8 cellular contexts compared by ENCODE assay signal in genomic region chr1:15835741-15836510, GRCh38. TPM values are rescaled to one million over a fixed set of nuclear protein-coding genes. Genes with fewer than 3 reads are reported as not detected.
DNase-seq lines count a peak whose midpoint lies in the region; ATAC-seq, FAIRE-seq and TF ChIP-seq lines count a peak whose summit lies in the region.

No MANE protein-coding gene starts in this region.

- H3K4me1 ChIP-seq in heart right ventricle (peaks cover 3 to 45% (median 21%) of the 10 kb centered on the region in 9 donors), transverse colon (peaks cover 0 to 22% (median 18%) of the 10 kb centered on the region in 4 donors)

- TF ChIP-seq CTCF in heart right ventricle (IDR thresholded peaks at IDR 0.05) (no peak), transverse colon (IDR thresholded peaks at IDR 0.05) (no peak)

- DNase-seq in GM12891 (ENCODE audit: insufficient read length, low spot score), result peak; percentile 79
- DNase-seq in NCI-H1694 (lab: John Stamatoyannopoulos, UW), result peak; percentile 94
- DNase-seq in T-helper 1 cell, result peak; percentile 98 to 99 (median 99)
- DNase-seq in amniotic stem cell (lab: John Stamatoyannopoulos, UW), result peak; percentile 97
- peak; percentile 100 for DNase-seq in heart right ventricle
- peak; percentile 99 for DNase-seq in pons (ENCODE audit: low spot score)
- peak; percentile 100 for DNase-seq in transverse colon

- H3K27ac ChIP-seq in heart right ventricle (peak overlapping the region; percentile 97 to 100 (median 100)), transverse colon (peak overlapping the region; percentile 98 to 100 (median 99))

- intact Hi-C loops in heart right ventricle (cut with DNase I), result loop anchor here in 7 of 10 donors (1.0 to 10.0 kb wide), 3 partner anchors 11 to 49 kb away; partner anchors contain the start of gene SPEN (in 2 of the 7)
- intact Hi-C loops in transverse colon (cut with DNase I; ENCODE audit: low total_unique reads), result no loop called here

- H3K27me3 ChIP-seq in heart right ventricle (no peaks in the 10 kb centered on the region), transverse colon (no peaks in the 10 kb centered on the region)

- ATAC-seq in HG02852 (IDR thresholded peaks at IDR 0.05; ENCODE audit: unreplicated experiment) (peak; percentile 40), heart right ventricle (peak; percentile 85 to 95 (median 92))

- in situ Hi-C loops in transverse colon (cut with MboI; ENCODE audit: low pct_ligation_motif_present in 1 of 4, low pct_unique_long_range_greater_than_20kb in 1 of 4, low sequenced_read_pairs in 3 of 4), result no loop called here

- peak; percentile 46; the same call in 1 of the 2 replicates for TF ChIP-seq POLR2A in GM12891 (IDR thresholded peaks at IDR 0.05; ENCODE audit: low read depth, low read length)
- peak; percentile 93 for TF ChIP-seq POLR2A in transverse colon (IDR thresholded peaks at IDR 0.05)

- FAIRE-seq in GM12891 (lab: Jason Lieb, UNC), result peak; percentile 99

- H3K4me3 ChIP-seq in heart right ventricle (peak overlapping the region; percentile 67 to 91 (median 87)), transverse colon (peak overlapping the region; percentile 53 to 80 (median 68))

- H3K36me3 ChIP-seq in heart right ventricle (peaks cover 0 to 5% (median 0%) of the 10 kb centered on the region in 9 donors), transverse colon (no peaks in the 10 kb centered on the region)

- H3K9me3 ChIP-seq in heart right ventricle (no peaks in the 10 kb centered on the region), transverse colon (no peaks in the 10 kb centered on the region)

- no peak for TF ChIP-seq EP300 in transverse colon (IDR thresholded peaks at IDR 0.05; ENCODE audit: low read depth)

- WGBS in heart right ventricle, 2 donors, result 1 to 2% methylated on average over 66 of the region's 66 CpGs
- WGBS in transverse colon (ENCODE audit: low coverage in 1 of 2), 2 donors, result 2 to 25% methylated on average over 4 to 65 of the region's 66 CpGs

TF ChIP-seq in GM12891, 5 proteins besides CTCF, POLR2A, EP300 and RAD21:
- TF ChIP-seq POLR2AphosphoS5 (IDR thresholded peaks at IDR 0.05; ENCODE audit: low read depth, low read length) (0 out of 2 replicates have a peak, but pooled peaks have one; percentile 1), POU2F2 (IDR thresholded peaks at IDR 0.05; ENCODE audit: low read depth, low read length) (no peak; the same call in 1 of the 2 replicates), TAF1 (IDR thresholded peaks at IDR 0.05; ENCODE audit: low read depth, low read length) (peak; percentile 55), SPI1 (IDR thresholded peaks at IDR 0.05; ENCODE audit: low read depth, low read length) (no peak), PAX5 (IDR thresholded peaks at IDR 0.05; ENCODE audit: insufficient read depth, low read length, severe bottlenecking) (peak; percentile 6)

RNA-seq across cellular contexts. Expression of gene SPEN, which starts 11.6 kb away (rescaled TPM):
- 30.0 TPM for polyA plus RNA-seq in GM12891 (2012; ENCODE audit: low read depth, missing spikeins)
- 10 to 100 TPM; 24.1 to 34.4 (median 28.1) TPM for total RNA-seq in heart right ventricle
- 10 to 100 TPM; 11.2 to 12.4 TPM for polyA plus RNA-seq in heart right ventricle
- total RNA-seq in transverse colon, result 10 to 100 TPM; 28.4 to 81.9 (median 42.6) TPM

RNA-seq across cellular contexts. Expression of gene UQCRHL, which starts 28.5 kb away (rescaled TPM):
- polyA plus RNA-seq in GM12891 (2012; ENCODE audit: low read depth, missing spikeins), result 4.2 TPM
- 1 to 10 TPM; 2.1 to 6.3 (median 3.2) TPM for total RNA-seq in heart right ventricle
- 1 to 10 TPM; 4.5 to 8.6 TPM for polyA plus RNA-seq in heart right ventricle
- 1 to 10 TPM in 3 of 4 donors, under 1 TPM in 1; 0.75 to 3.0 (median 1.7) TPM for total RNA-seq in transverse colon

Comparison
In these comparisons a context has a peak if more than half of its experiments do, and no peak if none do; other contexts are left out.
1. Peak in every context shown above with its lines: DNase-seq, ATAC-seq, H3K4me3 ChIP-seq and H3K27ac ChIP-seq.